In the genomic region with DNA sequence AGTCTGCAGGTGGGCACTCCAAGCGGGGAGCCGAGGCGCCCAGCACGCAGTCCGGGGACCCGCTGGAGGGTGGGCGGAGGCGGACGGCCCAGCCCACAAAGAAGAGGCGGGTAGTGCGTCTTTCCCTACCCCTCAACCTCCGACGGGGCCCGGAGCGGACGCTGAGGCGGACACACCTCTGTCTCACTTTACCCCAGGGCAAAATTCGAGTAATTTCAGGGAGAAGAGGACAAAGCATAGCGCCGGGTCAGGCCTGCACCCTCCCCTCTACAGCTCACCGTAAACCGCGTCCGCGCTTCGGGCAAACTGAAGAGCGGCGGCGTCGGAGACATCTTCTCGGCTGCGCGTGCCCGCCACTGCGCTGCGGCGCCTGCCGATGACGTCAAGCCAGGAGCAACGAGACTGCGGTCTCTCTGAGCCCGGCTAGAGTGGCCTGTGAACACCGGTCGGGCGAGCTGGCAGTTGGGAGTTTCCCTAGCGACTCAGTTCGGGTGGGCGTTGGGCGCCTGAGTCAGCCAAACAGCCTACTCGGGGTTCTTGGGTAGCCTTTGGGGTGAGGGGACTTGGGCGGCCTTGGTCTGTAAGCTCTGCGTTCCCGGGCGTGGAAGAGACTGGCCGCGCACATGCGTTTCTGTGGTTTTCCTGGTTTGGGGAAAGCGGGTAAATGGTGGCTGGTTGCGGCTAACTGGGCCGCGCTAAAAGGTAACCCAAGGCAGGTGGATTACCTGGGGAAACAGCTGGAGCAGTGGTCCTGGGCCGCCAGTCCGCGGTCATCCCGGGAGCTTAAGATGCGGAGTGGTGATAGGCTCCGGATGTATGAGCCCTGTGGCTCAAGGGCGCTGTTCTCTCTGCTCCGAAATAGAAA, we compare ENCODE assay signal across 8 cellular contexts. TPM values are rescaled to one million over a fixed set of nuclear protein-coding genes. Genes with fewer than 3 reads are reported as not detected.
DNase-seq lines count a peak whose midpoint lies in the region; ATAC-seq and TF ChIP-seq lines count a peak whose summit lies in the region.

A gene with protein sequence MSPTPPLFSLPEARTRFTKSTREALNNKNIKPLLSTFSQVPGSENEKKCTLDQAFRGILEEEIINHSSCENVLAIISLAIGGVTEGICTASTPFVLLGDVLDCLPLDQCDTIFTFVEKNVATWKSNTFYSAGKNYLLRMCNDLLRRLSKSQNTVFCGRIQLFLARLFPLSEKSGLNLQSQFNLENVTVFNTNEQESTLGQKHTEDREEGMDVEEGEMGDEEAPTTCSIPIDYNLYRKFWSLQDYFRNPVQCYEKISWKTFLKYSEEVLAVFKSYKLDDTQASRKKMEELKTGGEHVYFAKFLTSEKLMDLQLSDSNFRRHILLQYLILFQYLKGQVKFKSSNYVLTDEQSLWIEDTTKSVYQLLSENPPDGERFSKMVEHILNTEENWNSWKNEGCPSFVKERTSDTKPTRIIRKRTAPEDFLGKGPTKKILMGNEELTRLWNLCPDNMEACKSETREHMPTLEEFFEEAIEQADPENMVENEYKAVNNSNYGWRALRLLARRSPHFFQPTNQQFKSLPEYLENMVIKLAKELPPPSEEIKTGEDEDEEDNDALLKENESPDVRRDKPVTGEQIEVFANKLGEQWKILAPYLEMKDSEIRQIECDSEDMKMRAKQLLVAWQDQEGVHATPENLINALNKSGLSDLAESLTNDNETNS (minus strand): TSS at position 360 of the 865 bp plus-strand sequence. CDS start 28 bp downstream, at position 332.

- H3K9ac ChIP-seq in PC-3 (ENCODE audit: low read length), result peak within 1 kb of the TSS; percentile 99

- H3K27ac Mint-ChIP-seq in IgD-negative memory B cell, result peak within 1 kb of the TSS; percentile 99 to 100 (median 99)

- H3K27me3 ChIP-seq in PC-3 (ENCODE audit: low read length), result no peaks in the 10 kb centered on the region

- intact Hi-C loops in PC-3 (cut with micrococcal nuclease), result loop anchor here (2.0 to 5.0 kb wide), 2 partner anchors 109 to 156 kb away; a partner anchor contains a TSS
- intact Hi-C loops in mucosa of descending colon (cut with DNase I, micrococcal nuclease), result no loop called here

- TSS peak; percentile 88 for BruUV-seq in PC-3 (replicated peaks; lab: Mats Ljungman, UMichigan)

- peak within 1 kb of the TSS; percentile 97 for H2AFZ ChIP-seq in PC-3 (ENCODE audit: low read length)

- CTCF ChIA-PET in PC-3 (lab: Charles Lee), result interaction anchor here (0.5 kb wide), 1 partner anchor 38 kb away, joined by 3 read pairs; no protein-coding TSS in a partner anchor

- H3K9me2 ChIP-seq in PC-3 (replicated peaks; ENCODE audit: low read length), result no peaks in the 10 kb centered on the region

- ATAC-seq in GM21576 (IDR thresholded peaks at IDR 0.05; ENCODE audit: unreplicated experiment), result peak; percentile 89
- peak; percentile 93 for ATAC-seq in PC-3
- ATAC-seq in mucosa of descending colon, result peak; percentile 99

- H3K9me3 Mint-ChIP-seq in IgD-negative memory B cell, result no peaks in the 10 kb centered on the region

- H3K9me3 ChIP-seq in PC-3 (ENCODE audit: low read length), result no peaks in the 10 kb centered on the region
- H3K9me3 ChIP-seq in mucosa of descending colon, result no peaks in the 10 kb centered on the region

- H3K36me3 ChIP-seq in PC-3 (ENCODE audit: low read depth, low read length) (peaks cover 22% of the 10 kb centered on the region), mucosa of descending colon (ENCODE audit: low read depth) (no peaks in the 10 kb centered on the region)

- H3K4me1 ChIP-seq in PC-3 (ENCODE audit: insufficient read depth, low read length) (peaks cover 12% of the 10 kb centered on the region), mucosa of descending colon (ENCODE audit: low read depth) (peaks cover 6% of the 10 kb centered on the region)

- no peak for TF ChIP-seq CTCF in PC-3 (conservative IDR thresholded peaks at IDR 0.05; ENCODE audit: low read depth, low read length)
- no peak for TF ChIP-seq CTCF in mucosa of descending colon (IDR thresholded peaks at IDR 0.05)

- peaks cover 9% of the 10 kb centered on the region for H3K36me3 Mint-ChIP-seq in IgD-negative memory B cell

- POLR2A ChIA-PET in PC-3 (lab: Charles Lee; ENCODE audit: unreplicated experiment), result interaction anchor here (0.5 to 0.6 kb wide), 4 partner anchors 82 to 1893 kb away, joined by 3 to 13 read pairs (median 4); no protein-coding TSS in a partner anchor

- H4K20me1 ChIP-seq in PC-3 (ENCODE audit: low read length), result no peaks in the 10 kb centered on the region

- peak within 1 kb of the TSS; percentile 78 for H3K27ac ChIP-seq in PC-3 (ENCODE audit: low read length)
- peak within 1 kb of the TSS; percentile 86 for H3K27ac ChIP-seq in epithelial cell of prostate

- H3K4me3 Mint-ChIP-seq in IgD-negative memory B cell, result peak within 1 kb of the TSS; percentile 96 to 100 (median 100)

- DNase-seq in DMS153 treated with DMSO at 0.1 percent for 48 hours (lab: John Stamatoyannopoulos, UW; ENCODE audit: unreplicated experiment) (peak; percentile 35), PC-3 (peak; percentile 94), activated T-cell treated with anti-CD3 and anti-CD28 coated beads for 48 hours (ENCODE audit: low read depth) (peak; percentile 95), epithelial cell of prostate (ENCODE audit: low read depth, low spot score) (peak; percentile 72), mucosa of descending colon (peak; percentile 95 to 97 (median 96))
- DNase-seq in stimulated activated CD8-positive, alpha-beta memory T cell treated with anti-CD3 and anti-CD28 coated beads, Interleukin-4, amount 100 ng/mL, for 1 hour (ENCODE audit: low read depth in 2 of 2, low spot score in 1 of 2), result peak; percentile 91 to 95

- H3K27me3 Mint-ChIP-seq in IgD-negative memory B cell, result no peaks in the 10 kb centered on the region

- peaks cover 46% of the 10 kb centered on the region for H3K79me2 ChIP-seq in PC-3 (ENCODE audit: low read length)

- peaks cover 19 to 24% (median 21%) of the 10 kb centered on the region in 3 donors for H3K4me1 Mint-ChIP-seq in IgD-negative memory B cell

- H3K4me3 ChIP-seq in PC-3 (ENCODE audit: low read length) (peak within 1 kb of the TSS; percentile 92), mucosa of descending colon (peak within 1 kb of the TSS; percentile 75)

- peak within 1 kb of the TSS; percentile 86 for H3K4me2 ChIP-seq in PC-3 (ENCODE audit: low read length)

- H3F3A ChIP-seq in PC-3 (ENCODE audit: low read length, unreplicated experiment), result no peaks in the 10 kb centered on the region

RNA-seq across cellular contexts. Expression of the gene that starts here (rescaled TPM):
- 25.7 TPM for polyA plus RNA-seq in IgD-negative memory B cell
- total RNA-seq in PC-3 (2014; rRNA removed) (29.4 and 43.5 TPM in 2 replicates), mucosa of descending colon (10 to 100 TPM; 25.9 to 32.8 (median 27.6) TPM)

Comparison
In these comparisons a context has a peak if more than half of its experiments do, and no peak if none do; other contexts are left out.
1. Peak in every context shown above with its lines: DNase-seq, ATAC-seq, H3K4me3 ChIP-seq and H3K27ac ChIP-seq.
2. DNase-seq: peak in every context shown above with its lines; median percentile 96 in mucosa of descending colon; 95 in activated T-cell treated with anti-CD3 and anti-CD28 coated beads for 48 hours; 94 in PC-3; 93 in stimulated activated CD8-positive, alpha-beta memory T cell treated with anti-CD3 and anti-CD28 coated beads, Interleukin-4, amount 100 ng/mL, for 1 hour; 72 in epithelial cell of prostate; 35 in DMS153 treated with DMSO at 0.1 percent for 48 hours.